ENCODE assay signal across 6 cellular contexts in the genomic region with DNA sequence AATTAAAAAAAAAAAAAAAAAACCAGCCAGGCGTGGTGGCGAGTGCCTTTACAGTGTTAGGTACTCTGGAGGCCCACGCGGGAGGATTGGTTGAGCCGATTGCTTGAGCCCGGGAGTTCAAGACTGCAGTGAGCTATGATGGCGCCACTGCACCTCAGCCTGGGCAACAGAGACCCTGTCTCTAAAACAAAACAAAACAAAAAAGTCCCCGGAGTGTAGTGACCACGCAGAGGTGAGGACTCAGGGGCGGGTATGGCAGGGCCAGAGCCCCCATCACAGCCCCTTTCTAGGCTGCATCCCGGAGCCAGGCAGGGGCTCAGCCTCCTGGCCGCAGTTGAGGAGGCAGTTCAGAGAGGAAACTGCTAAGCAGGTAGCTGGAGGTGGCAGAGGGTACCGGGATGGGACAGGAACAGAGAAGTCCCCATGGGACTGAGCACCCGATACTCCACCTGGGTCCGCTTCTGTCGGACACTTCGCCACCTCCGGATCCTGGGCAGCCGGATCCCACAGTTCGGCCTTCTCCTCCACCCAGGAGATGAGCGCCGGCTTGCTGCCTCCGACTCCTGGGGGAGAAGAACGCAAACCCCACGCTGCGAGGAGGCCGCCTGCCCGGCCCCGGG. TPM values are rescaled to one million over a fixed set of nuclear protein-coding genes. Genes with fewer than 3 reads are reported as not detected.
DNase-seq lines count a peak whose midpoint lies in the region; ATAC-seq, FAIRE-seq and TF ChIP-seq lines count a peak whose summit lies in the region.

No MANE protein-coding gene starts in this region.

- TF ChIP-seq CTCF in A549 (IDR thresholded peaks at IDR 0.05): no peak

- no peak for FAIRE-seq in A549 (lab: Jason Lieb, UNC)

- H3K9me3 ChIP-seq in A549: no peaks in the 10 kb centered on the region

- TF ChIP-seq RAD21 in A549 (conservative IDR thresholded peaks at IDR 0.05 in 1 of 2, IDR thresholded peaks at IDR 0.05 in 1 of 2): no peak

- TF ChIP-seq POLR2A in A549 (IDR thresholded peaks at IDR 0.05; ENCODE audit: low read length): no peak

- WGBS in A549 (ENCODE audit: missing lambda C conversion rate): 76% methylated on average over 20 of the region's 29 CpGs

- H3K4me3 ChIP-seq in A549: peak overlapping the region; percentile 52

- peak overlapping the region; percentile 89 to 93 for H3K27ac ChIP-seq in A549

- POLR2A ChIA-PET in A549 (lab: Yijun Ruan, JAX): interaction anchor here (1.2 to 3.0 kb wide), 2 partner anchors 17 to 24 kb away, joined by 5 to 36 read pairs; a partner anchor contains a TSS

- CTCF ChIA-PET in A549 (lab: Yijun Ruan, JAX): interaction anchor here (1.0 to 2.8 kb wide), 6 partner anchors 8 to 104 kb away, joined by 3 to 12 read pairs (median 8); a partner anchor contains a TSS

- peak overlapping the region; percentile 87 for H3K4me2 ChIP-seq in A549

- TF ChIP-seq EP300 in A549 (IDR thresholded peaks at IDR 0.05): no peak

- H3K4me1 ChIP-seq in A549: peaks cover 13% of the 10 kb centered on the region; the same call in 2 of the 3 replicates

- ATAC-seq in A549 (peak; percentile 23 to 51; a peak in 4 of 6 replicates), GM21786 (IDR thresholded peaks at IDR 0.05; ENCODE audit: unreplicated experiment) (peak; percentile 13), left lobe of liver (peak; percentile 2)

- DNase-seq in A549 (ENCODE audit: low read depth in 1 of 2, low spot score in 1 of 2) (no peak), left lobe of liver (ENCODE audit: low spot score) (no peak), SKM-1 (lab: John Stamatoyannopoulos, UW; ENCODE audit: unreplicated experiment) (no peak), NCI-H774 (lab: John Stamatoyannopoulos, UW) (no peak)
- peak; percentile 35 to 47 for DNase-seq in activated CD4-positive, alpha-beta T cell treated with anti-CD3 and anti-CD28 coated beads, Interleukin-2, amount 50 U/mL, for 48 hours

TF ChIP-seq in A549, 52 proteins besides CTCF, POLR2A, EP300 and RAD21:
- TF ChIP-seq ZFP36 (IDR thresholded peaks at IDR 0.05; ENCODE audit: borderline replicate concordance, partially characterized antibody): no peak
- TF ChIP-seq, protein P1, sequence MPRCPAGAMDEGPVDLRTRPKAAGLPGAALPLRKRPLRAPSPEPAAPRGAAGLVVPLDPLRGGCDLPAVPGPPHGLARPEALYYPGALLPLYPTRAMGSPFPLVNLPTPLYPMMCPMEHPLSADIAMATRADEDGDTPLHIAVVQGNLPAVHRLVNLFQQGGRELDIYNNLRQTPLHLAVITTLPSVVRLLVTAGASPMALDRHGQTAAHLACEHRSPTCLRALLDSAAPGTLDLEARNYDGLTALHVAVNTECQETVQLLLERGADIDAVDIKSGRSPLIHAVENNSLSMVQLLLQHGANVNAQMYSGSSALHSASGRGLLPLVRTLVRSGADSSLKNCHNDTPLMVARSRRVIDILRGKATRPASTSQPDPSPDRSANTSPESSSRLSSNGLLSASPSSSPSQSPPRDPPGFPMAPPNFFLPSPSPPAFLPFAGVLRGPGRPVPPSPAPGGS (IDR thresholded peaks at IDR 0.05): 0 out of 3 replicates have a peak, but pooled peaks have one; percentile 33
TF ChIP-seq in A549: peak in this region for 1.

RNA-seq across cellular contexts. Expression of a gene that starts 0.8 kb away (rescaled TPM):
- polyA plus RNA-seq in A549 (2011; rRNA removed) (4.8 and 5.2 TPM in 2 replicates), A549 (2017; fragmentation: RNase III; extraction: RNeasy Plus Mini Kit Qiagen cat#74134 plus additional on column Dnase treatment) (3.6 to 5.0 TPM (median 4.6 TPM) in 3 replicates)
- 2.6 and 4.2 TPM in 2 replicates for polyA plus RNA-seq in A549 (2012; cell fraction: cytosol; rRNA removed)
- 3.0 and 3.8 TPM in 2 replicates for polyA plus RNA-seq in A549 (2012; cell fraction: nucleus; rRNA removed)
- 4.3 and 4.9 TPM in 2 replicates for polyA minus RNA-seq in A549 (2011; rRNA and poly(A)+ RNA removed)
- total RNA-seq in left lobe of liver: 7.1 TPM

RNA-seq across cellular contexts. Expression of a gene that starts 7.5 kb away (rescaled TPM):
- polyA plus RNA-seq in A549 (2011; rRNA removed) (17.0 and 21.3 TPM in 2 replicates), A549 (2017; fragmentation: RNase III; extraction: RNeasy Plus Mini Kit Qiagen cat#74134 plus additional on column Dnase treatment) (27.3 to 33.6 TPM (median 31.3 TPM) in 3 replicates)
- 24.5 and 43.7 TPM in 2 replicates for polyA plus RNA-seq in A549 (2012; cell fraction: cytosol; rRNA removed)
- polyA plus RNA-seq in A549 (2012; cell fraction: nucleus; rRNA removed): 54.9 and 62.7 TPM in 2 replicates
- 11.0 and 11.3 TPM in 2 replicates for polyA minus RNA-seq in A549 (2011; rRNA and poly(A)+ RNA removed)
- 21.7 TPM for total RNA-seq in left lobe of liver

RNA-seq across cellular contexts. Expression of a gene that starts 24.3 kb away (rescaled TPM):
- 2.9 and 3.0 TPM in 2 replicates for polyA plus RNA-seq in A549 (2011; rRNA removed)
- polyA plus RNA-seq in A549 (2012; cell fraction: cytosol; rRNA removed): 3.6 and 4.5 TPM in 2 replicates
- 5.7 and 6.5 TPM in 2 replicates for polyA plus RNA-seq in A549 (2012; cell fraction: nucleus; rRNA removed)
- 3.5 to 4.0 TPM (median 4.0 TPM) in 3 replicates for polyA plus RNA-seq in A549 (2017; fragmentation: RNase III; extraction: RNeasy Plus Mini Kit Qiagen cat#74134 plus additional on column Dnase treatment)
- polyA minus RNA-seq in A549 (2011; rRNA and poly(A)+ RNA removed): 2.0 and 3.1 TPM in 2 replicates
- 6.3 TPM for total RNA-seq in left lobe of liver

RNA-seq across cellular contexts. Expression of a gene that starts 37.7 kb away (rescaled TPM):
- polyA plus RNA-seq in A549 (2011; rRNA removed) (4.8 and 6.7 TPM in 2 replicates), A549 (2017; fragmentation: RNase III; extraction: RNeasy Plus Mini Kit Qiagen cat#74134 plus additional on column Dnase treatment) (4.6 to 5.4 TPM (median 4.8 TPM) in 3 replicates)
- polyA plus RNA-seq in A549 (2012; cell fraction: cytosol; rRNA removed): 5.1 and 5.6 TPM in 2 replicates
- 3.5 and 4.5 TPM in 2 replicates for polyA plus RNA-seq in A549 (2012; cell fraction: nucleus; rRNA removed)
- 1.6 and 2.4 TPM in 2 replicates for polyA minus RNA-seq in A549 (2011; rRNA and poly(A)+ RNA removed)
- total RNA-seq in left lobe of liver: 8.8 TPM

RNA-seq across cellular contexts. Expression of a gene that starts 51.6 kb away (rescaled TPM):
- polyA plus RNA-seq in A549 (2011; rRNA removed) (not detected in 2 replicates), A549 (2017; fragmentation: RNase III; extraction: RNeasy Plus Mini Kit Qiagen cat#74134 plus additional on column Dnase treatment) (not detected in 3 replicates)
- not detected in 2 replicates for polyA plus RNA-seq in A549 (2012; cell fraction: cytosol; rRNA removed)
- not detected in 2 replicates for polyA plus RNA-seq in A549 (2012; cell fraction: nucleus; rRNA removed)
- not detected in 2 replicates for polyA minus RNA-seq in A549 (2011; rRNA and poly(A)+ RNA removed)
- total RNA-seq in left lobe of liver: 11.8 TPM

Comparison
In these comparisons a context has a peak if more than half of its experiments do, and no peak if none do; other contexts are left out.
1. DNase-seq: peak in activated CD4-positive, alpha-beta T cell treated with anti-CD3 and anti-CD28 coated beads, Interleukin-2, amount 50 U/mL, for 48 hours (2 of 2); none in A549 (0 of 2), left lobe of liver (single experiment), SKM-1 (single experiment) and NCI-H774 (single experiment).
2. Peak in every context shown above with its lines, with median percentiles within 50 percentile points of each other: ATAC-seq.